Comparison of ENCODE assay signal across 9 cellular contexts in genomic region chr22:30420401-30421178, GRCh38. TPM values are rescaled to one million over a fixed set of nuclear protein-coding genes. Genes with fewer than 3 reads are reported as not detected.
A peak's percentile ranks its signal among the peaks of the same experiment; 100 is the strongest.
DNase-seq lines count a peak whose midpoint lies in the region; ATAC-seq, FAIRE-seq and TF ChIP-seq lines count a peak whose summit lies in the region.
"Had no signal": no experiment of that assay in that cellular context is flagged by ENCODE, and none has a peak within 500 bp of the region (broad histone marks: within the 10 kb centered on the region; RNA-seq: fewer than 3 reads in every experiment).

No MANE protein-coding gene starts in this region.

- no peak for TF ChIP-seq POLR2A in H54 (IDR thresholded peaks at IDR 0.05; ENCODE audit: low read depth, low read length)

- no peak overlapping the region for H3K4me3 Mint-ChIP-seq in activated CD8-positive, alpha-beta T cell treated with anti-CD3 and anti-CD28 coated beads, Interleukin-2, amount 10 ng/mL, durations not matched to agents 7 days and 5 days

- DNase-seq in H54 (ENCODE audit: insufficient read length, low spot score) = no peak
- DNase-seq in activated CD8-positive, alpha-beta T cell treated with anti-CD3 and anti-CD28 coated beads, Interleukin-2, amount 10 ng/mL, durations not matched to agents 7 days and 5 days = no peak
- DNase-seq in fibroblast of mammary gland (ENCODE audit: low read depth) = peak; percentile 93
- no peak for DNase-seq in NCI-H526 (lab: John Stamatoyannopoulos, UW)
- DNase-seq in putamen (ENCODE audit: low spot score) = no peak
- DNase-seq in HTR-8/SVneo (ENCODE audit: insufficient read length, low spot score) = no peak
- no peak for DNase-seq in stimulated activated CD4-positive, alpha-beta T cell treated with anti-CD3 and anti-CD28 coated beads, Interleukin-15, amount 100 ng/mL, for 24 hours

- H3K9me3 Mint-ChIP-seq in activated CD8-positive, alpha-beta T cell treated with anti-CD3 and anti-CD28 coated beads, Interleukin-2, amount 10 ng/mL, durations not matched to agents 7 days and 5 days (ENCODE audit: insufficient read depth) = no peaks in the 10 kb centered on the region

- TF ChIP-seq CTCF in fibroblast of mammary gland (conservative IDR thresholded peaks at IDR 0.05; ENCODE audit: control insufficient read depth, insufficient read depth, low read depth, low read length) = no peak

- H3K27me3 ChIP-seq in skeletal muscle satellite cell (ENCODE audit: control insufficient read depth, insufficient read depth, low read length) = no peaks in the 10 kb centered on the region

- H3K4me1 Mint-ChIP-seq in activated CD8-positive, alpha-beta T cell treated with anti-CD3 and anti-CD28 coated beads, Interleukin-2, amount 10 ng/mL, durations not matched to agents 7 days and 5 days (ENCODE audit: low read depth) = peaks cover 38% of the 10 kb centered on the region

- H3K36me3 ChIP-seq in skeletal muscle satellite cell (ENCODE audit: insufficient read depth, low read length) = peaks cover 53% of the 10 kb centered on the region

- H3K36me3 Mint-ChIP-seq in activated CD8-positive, alpha-beta T cell treated with anti-CD3 and anti-CD28 coated beads, Interleukin-2, amount 10 ng/mL, durations not matched to agents 7 days and 5 days (ENCODE audit: low read depth) = peaks cover 59% of the 10 kb centered on the region

- FAIRE-seq in H54 (lab: Jason Lieb, UNC) = peak; percentile 43
- FAIRE-seq in HTR-8/SVneo (lab: Jason Lieb, UNC) = no peak
- FAIRE-seq: GM18507 had no signal

- H3K27me3 Mint-ChIP-seq in activated CD8-positive, alpha-beta T cell treated with anti-CD3 and anti-CD28 coated beads, Interleukin-2, amount 10 ng/mL, durations not matched to agents 7 days and 5 days (ENCODE audit: low read depth) = no peaks in the 10 kb centered on the region

- no peaks in the 10 kb centered on the region for H3K9me3 ChIP-seq in skeletal muscle satellite cell (replicated peaks; ENCODE audit: low read length)

- no peak for ATAC-seq in activated CD8-positive, alpha-beta T cell treated with anti-CD3 and anti-CD28 coated beads, Interleukin-2, amount 10 ng/mL, durations not matched to agents 7 days and 5 days

- peak overlapping the region; percentile 48 for H3K27ac Mint-ChIP-seq in activated CD8-positive, alpha-beta T cell treated with anti-CD3 and anti-CD28 coated beads, Interleukin-2, amount 10 ng/mL, durations not matched to agents 7 days and 5 days

- POLR2A ChIA-PET in activated CD8-positive, alpha-beta T cell treated with anti-CD3 and anti-CD28 coated beads, Interleukin-2, amount 10 ng/mL, durations not matched to agents 7 days and 5 days (lab: Charles Lee) = interaction anchor here (1.5 kb wide), 1 partner anchor 21 kb away, joined by 3 read pairs; no protein-coding TSS in a partner anchor

- peaks cover 79% of the 10 kb centered on the region for H3K4me1 ChIP-seq in skeletal muscle satellite cell (ENCODE audit: control insufficient read depth, insufficient read depth, low read length)

- peak overlapping the region; percentile 84 for H3K9ac ChIP-seq in skeletal muscle satellite cell (ENCODE audit: low read depth, low read length)

- H3K4me3 ChIP-seq in fibroblast of mammary gland (ENCODE audit: control insufficient read depth, low read depth, low read length) (no peak overlapping the region), skeletal muscle satellite cell (ENCODE audit: low read length) (peak overlapping the region; percentile 12)

- CTCF ChIA-PET in activated CD8-positive, alpha-beta T cell treated with anti-CD3 and anti-CD28 coated beads, Interleukin-2, amount 10 ng/mL, durations not matched to agents 7 days and 5 days (lab: Charles Lee) = interaction anchor here (5.2 kb wide), 1 partner anchor 132 kb away, joined by 50 read pairs; the partner anchor contains the start of gene CASTOR1

- H3K4me2 ChIP-seq in skeletal muscle satellite cell (ENCODE audit: low read length) = peak overlapping the region; percentile 80

RNA-seq across cellular contexts. Expression of gene MTFP1, which starts 5.0 kb away (rescaled TPM):
- 10 to 100 TPM; 67.4 to 68.0 TPM for total RNA-seq in activated CD8-positive, alpha-beta T cell treated with anti-CD3 and anti-CD28 coated beads, Interleukin-2, amount 10 ng/mL, durations not matched to agents 7 days and 5 days
- total RNA-seq in skeletal muscle satellite cell (2012; rRNA removed) = 14.7 and 19.2 TPM in 2 replicates

RNA-seq across cellular contexts. Expression of gene SEC14L2, which starts 23.8 kb away (rescaled TPM):
- 10 to 100 TPM in 1 of 2 experiments, 1 to 10 TPM in 1; 9.7 to 13.1 TPM for total RNA-seq in activated CD8-positive, alpha-beta T cell treated with anti-CD3 and anti-CD28 coated beads, Interleukin-2, amount 10 ng/mL, durations not matched to agents 7 days and 5 days
- total RNA-seq in skeletal muscle satellite cell (2012; rRNA removed) = 24.6 and 33.9 TPM in 2 replicates

RNA-seq across cellular contexts. Expression of gene RNF215, which starts 33.4 kb away (rescaled TPM):
- total RNA-seq in activated CD8-positive, alpha-beta T cell treated with anti-CD3 and anti-CD28 coated beads, Interleukin-2, amount 10 ng/mL, durations not matched to agents 7 days and 5 days = 10 to 100 TPM; 12.0 to 14.6 TPM
- 19.5 and 20.5 TPM in 2 replicates for total RNA-seq in skeletal muscle satellite cell (2012; rRNA removed)

RNA-seq across cellular contexts. Expression of gene SEC14L3, which starts 51.2 kb away (rescaled TPM):
- not detected for total RNA-seq in activated CD8-positive, alpha-beta T cell treated with anti-CD3 and anti-CD28 coated beads, Interleukin-2, amount 10 ng/mL, durations not matched to agents 7 days and 5 days
- not detected in 2 replicates for total RNA-seq in skeletal muscle satellite cell (2012; rRNA removed)
